Comparison of ENCODE assay signal across 21 cellular contexts in genomic region chr2:13662055-13662454, GRCh38.
DNase-seq lines count a peak whose midpoint lies in the region; ATAC-seq and TF ChIP-seq lines count a peak whose summit lies in the region.
"Had no signal": no experiment of that assay in that cellular context is flagged by ENCODE, and none has a peak within 500 bp of the region (broad histone marks: within the 10 kb centered on the region; RNA-seq: fewer than 3 reads in every experiment).

No MANE protein-coding gene starts in this region.

- H3F3A ChIP-seq in SK-N-SH (replicated peaks; ENCODE audit: insufficient read depth), result no peaks in the 10 kb centered on the region

- in situ Hi-C loops in astrocyte of the spinal cord (cut with HindIII; ENCODE audit: low sequenced_read_pairs), result no loop called here

- no peak for ATAC-seq in HG03565 (IDR thresholded peaks at IDR 0.05; ENCODE audit: unreplicated experiment)
- ATAC-seq: Right ventricle myocardium inferior had no signal

- no peaks in the 10 kb centered on the region for H4K20me1 ChIP-seq in SK-N-SH (ENCODE audit: insufficient read depth)

- H3K9ac ChIP-seq in skeletal muscle satellite cell (ENCODE audit: low read depth, low read length) (no peak overlapping the region), SK-N-SH (no peak overlapping the region)

- no peak overlapping the region for H2AFZ ChIP-seq in SK-N-SH (ENCODE audit: low read depth)

- WGBS in SK-N-SH (ENCODE audit: low lambda C conversion rate), result 16% methylated on average over 1 of the region's 1 CpG

- no peaks in the 10 kb centered on the region for H3K9me2 ChIP-seq in SK-N-SH

- POLR2A ChIA-PET in SK-N-SH (lab: Yijun Ruan, JAX), result no interaction called here

- H3K27me3 ChIP-seq in skeletal muscle satellite cell (ENCODE audit: control insufficient read depth, insufficient read depth, low read length) (no peaks in the 10 kb centered on the region), SK-N-SH (ENCODE audit: insufficient read depth) (no peaks in the 10 kb centered on the region)
- H3K27me3 ChIP-seq: Peyer's patch had no signal

- H3K4me2 ChIP-seq in skeletal muscle satellite cell (ENCODE audit: low read length) (peak overlapping the region; percentile 14), SK-N-SH (no peak overlapping the region)

- DNase-seq in HT1080 (ENCODE audit: low read depth), result peak; percentile 8
- DNase-seq in astrocyte of the spinal cord (ENCODE audit: low read depth, low spot score), result peak; percentile 1
- peak; percentile 61 for DNase-seq in fibroblast of mammary gland (ENCODE audit: low read depth)
- DNase-seq in DMS 273 (lab: John Stamatoyannopoulos, UW; ENCODE audit: unreplicated experiment), result no peak
- DNase-seq in SK-N-SH, result no peak
- no peak for DNase-seq in NCI-H2081 (lab: John Stamatoyannopoulos, UW)
- DNase-seq: AML-193, DMS79 treated with DMSO at 0.1 percent for 48 hours, Kasumi-1, MM.1S, NCI-H1092 treated with DMSO at 0.1 percent for 48 hours, NCI-H146, NCI-H2081 treated with DMSO at 0.1 percent for 48 hours, NCI-H446 treated with DMSO at 0.1 percent for 48 hours, Peyer's patch, SW 1271 had no signal

- H3K4me1 ChIP-seq in skeletal muscle satellite cell (ENCODE audit: control insufficient read depth, insufficient read depth, low read length) (peaks cover 28% of the 10 kb centered on the region), SK-N-SH (ENCODE audit: control insufficient read depth in 1 of 2, insufficient read depth in 2 of 2, low read depth in 1 of 2, low read length in 1 of 2) (no peaks in the 10 kb centered on the region; a peak in 1 of 4 replicates)
- H3K4me1 ChIP-seq: HAP-1, Peyer's patch had no signal

- TF ChIP-seq EP300 in SK-N-SH (IDR thresholded peaks at IDR 0.05; ENCODE audit: borderline replicate concordance in 1 of 2, low read depth in 1 of 2, low read length in 1 of 2), result no peak

- CTCF ChIA-PET in SK-N-SH (lab: Yijun Ruan, JAX), result interaction anchor here (0.9 to 1.3 kb wide), 2 partner anchors 12 to 22 kb away, joined by 3 to 4 read pairs; no protein-coding TSS in a partner anchor

- no peak overlapping the region for H3K27ac ChIP-seq in SK-N-SH (ENCODE audit: low read depth in 2 of 2, low read length in 1 of 2)
- H3K27ac ChIP-seq: C4-2B, Peyer's patch had no signal

- H3K79me2 ChIP-seq in SK-N-SH (ENCODE audit: insufficient read depth), result no peaks in the 10 kb centered on the region

- no peak for TF ChIP-seq RAD21 in SK-N-SH (IDR thresholded peaks at IDR 0.05; ENCODE audit: low read length)

- H3K4me3 ChIP-seq in astrocyte of the spinal cord (ENCODE audit: low read depth, low read length), result no peak overlapping the region
- no peak overlapping the region for H3K4me3 ChIP-seq in fibroblast of mammary gland (ENCODE audit: control insufficient read depth, low read depth, low read length)
- H3K4me3 ChIP-seq in skeletal muscle satellite cell (ENCODE audit: low read length), result no peak overlapping the region
- no peak overlapping the region for H3K4me3 ChIP-seq in SK-N-SH (ENCODE audit: low read depth in 2 of 2, low read length in 1 of 2)
- H3K4me3 ChIP-seq: HAP-1, Peyer's patch had no signal

- H3K36me3 ChIP-seq in skeletal muscle satellite cell (ENCODE audit: insufficient read depth, low read length), result no peaks in the 10 kb centered on the region
- H3K36me3 ChIP-seq in SK-N-SH (replicated peaks in 1 of 2; ENCODE audit: control insufficient read depth in 1 of 2, insufficient read depth in 2 of 2, low read length in 1 of 2), result no peaks in the 10 kb centered on the region
- H3K36me3 ChIP-seq: HAP-1, Peyer's patch had no signal

- no peak for TF ChIP-seq CTCF in astrocyte of the spinal cord (IDR thresholded peaks at IDR 0.05; ENCODE audit: low read depth, low read length)
- no peak for TF ChIP-seq CTCF in fibroblast of mammary gland (conservative IDR thresholded peaks at IDR 0.05; ENCODE audit: control insufficient read depth, insufficient read depth, low read depth, low read length)
- no peak for TF ChIP-seq CTCF in SK-N-SH (IDR thresholded peaks at IDR 0.05)

- H3K9me3 ChIP-seq in skeletal muscle satellite cell (replicated peaks; ENCODE audit: low read length) (no peaks in the 10 kb centered on the region), SK-N-SH (no peaks in the 10 kb centered on the region)
- H3K9me3 ChIP-seq: HAP-1, Peyer's patch had no signal

TF ChIP-seq in SK-N-SH, 30 proteins besides CTCF, POLR2A, EP300 and RAD21:
- no peak for TF ChIP-seq YY1 (IDR thresholded peaks at IDR 0.05; ENCODE audit: low read depth)
- no peak for TF ChIP-seq MAX (IDR thresholded peaks at IDR 0.05; ENCODE audit: low read depth)

Comparison
In these comparisons a context has a peak if more than half of its experiments do, and no peak if none do; other contexts are left out.
1. DNase-seq: peak in HT1080 (single experiment), astrocyte of the spinal cord (single experiment) and fibroblast of mammary gland (single experiment); none in DMS 273 (single experiment), SK-N-SH (single experiment) and NCI-H2081 (0 of 2).